ENCODE assay signal across 11 cellular contexts in genomic region chr15:51861557-51862350, GRCh38. TPM values are rescaled to one million over a fixed set of nuclear protein-coding genes. Genes with fewer than 3 reads are reported as not detected.
DNase-seq lines count a peak whose midpoint lies in the region; ATAC-seq, FAIRE-seq and TF ChIP-seq lines count a peak whose summit lies in the region.
"Had no signal": no experiment of that assay in that cellular context is flagged by ENCODE, and none has a peak within 500 bp of the region (broad histone marks: within the 10 kb centered on the region; RNA-seq: fewer than 3 reads in every experiment).

No MANE protein-coding gene starts in this region.

- no peak for TF ChIP-seq POLR2A in A549 (IDR thresholded peaks at IDR 0.05; ENCODE audit: low read length)

- H3K27me3 ChIP-seq in right atrium auricular region = no peaks in the 10 kb centered on the region
- no peaks in the 10 kb centered on the region for H3K27me3 ChIP-seq in MG63

- 81% methylated on average over 10 of the region's 10 CpGs for WGBS in A549 (ENCODE audit: missing lambda C conversion rate)

- no peak for ATAC-seq in A549
- ATAC-seq in HG02885 (IDR thresholded peaks at IDR 0.05; ENCODE audit: poor library complexity, unreplicated experiment) = no peak
- ATAC-seq: sciatic nerve had no signal

- TF ChIP-seq CTCF in A549 (IDR thresholded peaks at IDR 0.05) (no peak), right atrium auricular region (IDR thresholded peaks at IDR 0.05) (no peak)

- CTCF ChIA-PET in A549 (lab: Yijun Ruan, JAX) = interaction anchor here (0.6 to 1.7 kb wide), 9 partner anchors 10 to 313 kb away, joined by 3 to 6 read pairs (median 3); no protein-coding TSS in a partner anchor

- no peak for TF ChIP-seq EP300 in A549 (IDR thresholded peaks at IDR 0.05)

- H3K4me3 ChIP-seq in A549 (no peak overlapping the region), right atrium auricular region (no peak overlapping the region), MG63 (no peak overlapping the region)

- H3K9me3 ChIP-seq in A549 = no peaks in the 10 kb centered on the region
- no peaks in the 10 kb centered on the region for H3K9me3 ChIP-seq in right atrium auricular region
- H3K9me3 ChIP-seq in MG63 = no peaks in the 10 kb centered on the region

- peaks cover 15% of the 10 kb centered on the region for H3K36me3 ChIP-seq in right atrium auricular region
- peaks cover 45% of the 10 kb centered on the region for H3K36me3 ChIP-seq in MG63

- H3K4me1 ChIP-seq in A549 = peaks cover 79% of the 10 kb centered on the region
- H3K4me1 ChIP-seq in right atrium auricular region = no peaks in the 10 kb centered on the region

- POLR2A ChIA-PET in A549 (lab: Yijun Ruan, JAX) = interaction anchor here (0.6 to 1.5 kb wide), 2 partner anchors 9 to 10 kb away, joined by 3 read pairs; no protein-coding TSS in a partner anchor

- H3K4me2 ChIP-seq in A549 = peak overlapping the region; percentile 10; the same call in 2 of the 3 replicates
- H3K4me2 ChIP-seq: KMS-11 had no signal

- H3K27ac ChIP-seq in A549 (peak overlapping the region; percentile 8 to 24; a peak in 1 of 6 replicates), right atrium auricular region (no peak overlapping the region)
- H3K27ac ChIP-seq: KMS-11 had no signal

- no peak for DNase-seq in A549 (ENCODE audit: low read depth in 1 of 2, low spot score in 1 of 2)
- DNase-seq in T-helper 2 cell = peak in 4 of 5 experiments; percentile 44 to 89 (median 61)
- peak; percentile 45 for DNase-seq in activated T-helper 1 cell treated with Interleukin-2 at 50 U/mL for 16 hours (ENCODE audit: low read depth)
- peak; percentile 41 for DNase-seq in renal cortical epithelial cell (ENCODE audit: low read depth)
- no peak for DNase-seq in hippocampal formation (lab: John Stamatoyannopoulos, UW)
- DNase-seq in right atrium auricular region (ENCODE audit: low spot score) = no peak
- no peak for DNase-seq in MG63
- DNase-seq: cerebellar nuclear complex had no signal

- TF ChIP-seq RAD21 in A549 (conservative IDR thresholded peaks at IDR 0.05 in 1 of 2, IDR thresholded peaks at IDR 0.05 in 1 of 2) = no peak

- peak; percentile 7 for FAIRE-seq in A549 (lab: Jason Lieb, UNC)

TF ChIP-seq in A549, 52 proteins besides CTCF, POLR2A, EP300 and RAD21:
- TF ChIP-seq ATOH8 (CRISPR knock-in tag; IDR thresholded peaks at IDR 0.05; ENCODE audit: low read depth) (no peak), NFE2L2 (conservative IDR thresholded peaks at IDR 0.05; ENCODE audit: low read length) (no peak), RARB (CRISPR knock-in tag; IDR thresholded peaks at IDR 0.05) (no peak), PHF8 (IDR thresholded peaks at IDR 0.05; ENCODE audit: borderline replicate concordance, low read depth) (no peak), MAFK (IDR thresholded peaks at IDR 0.05; ENCODE audit: partially characterized antibody) (peak; percentile 73)

RNA-seq across cellular contexts. Expression of gene TMOD3, which starts 32.3 kb away (rescaled TPM):
- 93.2 and 111 TPM in 2 replicates for polyA plus RNA-seq in A549 (2011; rRNA removed)
- 11.4 and 13.2 TPM in 2 replicates for polyA plus RNA-seq in A549 (2012; cell fraction: cytosol; rRNA removed)
- polyA plus RNA-seq in A549 (2012; cell fraction: nucleus; rRNA removed) = 8.5 and 11.3 TPM in 2 replicates
- 55.5 to 57.8 TPM (median 57.5 TPM) in 3 replicates for polyA plus RNA-seq in A549 (2017; fragmentation: RNase III; extraction: RNeasy Plus Mini Kit Qiagen cat#74134 plus additional on column Dnase treatment)
- polyA minus RNA-seq in A549 (2011; rRNA and poly(A)+ RNA removed) = 29.2 and 34.3 TPM in 2 replicates
- 71.9 and 106 TPM in 2 replicates for total RNA-seq in renal cortical epithelial cell
- total RNA-seq in right atrium auricular region = 10 to 100 TPM; 18.7 to 19.7 TPM
- 37.8 and 40.6 TPM in 2 replicates for total RNA-seq in MG63 (2014; rRNA removed; shearing (Covaris generic); ENCODE audit: low replicate concordance)

Comparison
In these comparisons a context has a peak if more than half of its experiments do, and no peak if none do; other contexts are left out.
1. DNase-seq: peak in T-helper 2 cell (4 of 5), activated T-helper 1 cell treated with Interleukin-2 at 50 U/mL for 16 hours (single experiment) and renal cortical epithelial cell (single experiment); none in A549 (0 of 2), hippocampal formation (0 of 2), right atrium auricular region (single experiment) and MG63 (single experiment).
2. H3K27ac ChIP-seq: peak in A549 (2 of 2); none in right atrium auricular region (0 of 2).